1 cellular context compared by ENCODE assay signal in the genomic region with DNA sequence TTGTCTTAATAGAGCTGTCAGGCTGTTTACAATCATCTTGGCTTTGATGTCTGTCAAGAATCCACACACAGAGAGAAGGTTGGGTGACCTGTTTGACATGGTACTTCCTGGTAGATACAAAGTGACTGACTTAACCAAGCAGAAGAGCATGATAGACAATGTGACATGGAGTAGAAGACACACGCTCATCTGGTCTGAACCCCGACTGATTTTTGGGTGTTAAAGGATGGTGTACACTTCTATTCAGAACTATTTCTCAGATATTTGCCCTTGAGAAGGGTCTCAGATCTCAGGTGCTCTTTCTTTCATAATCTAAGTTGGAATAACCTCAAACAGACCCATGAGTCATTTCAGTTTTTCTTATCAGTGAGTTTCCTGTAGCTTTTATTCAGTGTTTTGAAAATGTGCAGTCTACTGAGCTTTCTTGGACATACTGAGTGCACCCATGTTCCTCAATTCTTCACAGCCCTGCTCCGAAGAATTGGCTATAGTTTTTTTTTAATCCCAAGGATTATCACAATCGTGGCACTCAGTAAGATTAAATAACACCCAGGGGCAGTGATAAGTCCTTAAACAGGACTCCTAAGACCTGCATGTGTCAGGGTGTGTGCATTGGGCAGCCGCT.
TF ChIP-seq lines count a peak whose summit lies in the region.

No MANE protein-coding gene starts in this region.

TF ChIP-seq in WTC11, 78 proteins besides CTCF, POLR2A, EP300 and RAD21 (continued from another document):
- TF ChIP-seq E2F1 (CRISPR knock-in tag; IDR thresholded peaks at IDR 0.05) (no peak), ZNF425 (CRISPR knock-in tag; conservative IDR thresholded peaks at IDR 0.05) (no peak), ZNF423 (CRISPR knock-in tag; IDR thresholded peaks at IDR 0.05) (no peak), OVOL2 (CRISPR knock-in tag; IDR thresholded peaks at IDR 0.05; ENCODE audit: borderline replicate concordance) (no peak)
